8 cellular contexts compared by ENCODE assay signal in the genomic region with DNA sequence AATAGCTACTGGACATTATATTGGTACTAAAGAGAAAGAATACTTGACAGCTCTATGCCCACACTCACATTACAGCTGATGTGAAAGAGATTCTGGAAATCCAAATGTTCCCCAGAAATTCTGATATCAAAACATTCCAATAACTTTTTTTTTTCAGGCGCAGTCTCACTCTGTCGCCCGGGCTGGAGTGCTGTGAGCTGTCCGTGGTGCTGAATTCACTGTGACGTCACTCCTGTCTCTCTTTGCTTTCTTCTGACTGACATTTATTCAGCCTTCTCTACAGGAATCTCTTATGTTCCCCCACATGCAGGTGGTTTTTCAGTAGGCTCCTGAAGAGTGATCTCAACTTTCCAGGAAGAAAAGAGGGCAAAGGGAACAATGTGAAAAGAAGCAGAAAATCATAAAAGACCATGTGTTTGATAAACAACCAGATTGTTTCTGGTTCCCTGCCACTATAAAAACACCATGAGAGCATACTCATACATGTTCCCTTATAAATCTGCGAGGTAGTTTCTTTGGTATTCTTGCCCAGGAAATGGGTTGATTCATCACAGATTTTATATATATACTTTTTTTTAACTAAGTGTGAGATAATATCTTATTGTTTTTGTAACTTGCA. TPM values are rescaled to one million over a fixed set of nuclear protein-coding genes. Genes with fewer than 3 reads are reported as not detected.
A peak's percentile ranks its signal among the peaks of the same experiment; 100 is the strongest.
DNase-seq lines count a peak whose midpoint lies in the region; ATAC-seq lines count a peak whose summit lies in the region.

No MANE protein-coding gene starts in this region.

- peak; percentile 24 for DNase-seq in GM19240 (ENCODE audit: insufficient read length, low spot score)
- DNase-seq in RKO (ENCODE audit: low spot score), result peak; percentile 65
- peak; percentile 32 for DNase-seq in activated T-helper 1 cell treated with Interleukin-2 at 50 U/mL for 16 hours (ENCODE audit: low read depth)
- DNase-seq in glomerular visceral epithelial cell (ENCODE audit: extremely low spot score), result peak; percentile 64
- peak; percentile 43 for DNase-seq in renal cortical epithelial cell (ENCODE audit: low read depth)
- no peak for DNase-seq in NCI-H2171 (lab: John Stamatoyannopoulos, UW)
- no peak for DNase-seq in NCI-H1105 (lab: John Stamatoyannopoulos, UW)

- ATAC-seq in GM18498 (IDR thresholded peaks at IDR 0.05; ENCODE audit: unreplicated experiment), result no peak

RNA-seq across cellular contexts. Expression of a gene that starts 6.2 kb away (rescaled TPM):
- total RNA-seq in renal cortical epithelial cell, result not detected in 2 replicates

RNA-seq across cellular contexts. Expression of a gene that starts 31.7 kb away (rescaled TPM):
- total RNA-seq in renal cortical epithelial cell, result not detected in 2 replicates

RNA-seq across cellular contexts. Expression of a gene that starts 37.9 kb away (rescaled TPM):
- total RNA-seq in renal cortical epithelial cell, result not detected in 2 replicates

RNA-seq across cellular contexts. Expression of a gene that starts 47.1 kb away (rescaled TPM):
- total RNA-seq in renal cortical epithelial cell, result not detected in 2 replicates

Comparison
In these comparisons a context has a peak if more than half of its experiments do, and no peak if none do; other contexts are left out.
1. DNase-seq: peak in GM19240 (single experiment), RKO (single experiment), activated T-helper 1 cell treated with Interleukin-2 at 50 U/mL for 16 hours (single experiment), glomerular visceral epithelial cell (single experiment) and renal cortical epithelial cell (single experiment); none in NCI-H2171 (single experiment) and NCI-H1105 (single experiment).